1 cellular context compared by ENCODE assay signal in genomic region chr1:228013322-228014234, GRCh38.
TF ChIP-seq lines count a peak whose summit lies in the region.

No MANE protein-coding gene starts in this region.

TF ChIP-seq in HepG2, 621 proteins besides CTCF, POLR2A, EP300 and RAD21 (continued from another document):
- TF ChIP-seq ZNF646 (CRISPR knock-in tag; IDR thresholded peaks at IDR 0.05) = no peak
TF ChIP-seq in HepG2: peak in this region for 0.
